Comparison of ENCODE assay signal across 14 cellular contexts in the genomic region with DNA sequence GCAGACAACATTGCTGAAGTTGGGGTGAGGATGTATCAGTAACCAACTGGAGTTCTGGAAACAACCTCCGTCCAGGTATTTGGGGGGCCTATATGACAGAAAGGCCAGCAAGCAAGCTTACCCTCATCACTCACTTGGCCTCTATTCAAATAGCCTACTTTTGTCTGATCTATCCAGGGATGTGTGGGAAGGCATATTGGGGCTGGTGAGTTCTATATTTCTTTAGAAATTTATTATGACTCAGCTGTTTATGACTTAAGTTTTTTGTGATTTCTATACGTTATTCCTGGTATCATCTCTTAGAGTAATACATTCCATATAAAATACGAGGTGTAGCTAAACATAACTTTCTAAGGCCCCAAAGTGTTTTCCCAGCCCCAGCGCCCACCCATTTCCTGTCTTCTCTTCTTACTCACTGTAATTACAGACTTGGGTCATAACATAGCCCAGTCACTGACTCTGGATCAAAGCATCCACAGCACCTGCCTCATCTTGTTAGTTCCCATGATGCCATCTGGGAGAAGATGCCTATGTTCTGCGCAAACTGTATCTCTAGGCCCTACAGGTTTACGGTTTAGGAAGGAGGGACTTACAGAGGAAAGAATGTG. TPM values are rescaled to one million over a fixed set of nuclear protein-coding genes. Genes with fewer than 3 reads are reported as not detected.
DNase-seq lines count a peak whose midpoint lies in the region; ATAC-seq lines count a peak whose summit lies in the region.
"Had no signal": no experiment of that assay in that cellular context is flagged by ENCODE, and none has a peak within 500 bp of the region (broad histone marks: within the 10 kb centered on the region; RNA-seq: fewer than 3 reads in every experiment).

No MANE protein-coding gene starts in this region.

- no peak overlapping the region for H3K4me3 Mint-ChIP-seq in activated naive CD4-positive, alpha-beta T cell treated with anti-CD3 and anti-CD28 coated beads for 36 hours
- no peak overlapping the region for H3K4me3 Mint-ChIP-seq in T-helper 2 cell treated with Interferon-gamma antibody and Interleukin-4, amounts not matched to agents 5 μg/mL and 100 μg/mL, for 36 hours
- peak overlapping the region; percentile 18 for H3K4me3 Mint-ChIP-seq in stimulated activated effector memory CD8-positive, alpha-beta T cell treated with anti-CD3 and anti-CD28 coated beads, Interleukin-12 subunit alpha, Interleukin-12 subunit beta, amount 100 ng/mL, for 72 hours

- peak; percentile 86 for ATAC-seq in stimulated activated effector memory CD8-positive, alpha-beta T cell treated with anti-CD3 and anti-CD28 coated beads, Interleukin-12 subunit alpha, Interleukin-12 subunit beta, amount 100 ng/mL, for 72 hours

- peaks cover 69% of the 10 kb centered on the region for H3K36me3 Mint-ChIP-seq in activated naive CD4-positive, alpha-beta T cell treated with anti-CD3 and anti-CD28 coated beads for 36 hours (ENCODE audit: low read depth)
- peaks cover 84% of the 10 kb centered on the region for H3K36me3 Mint-ChIP-seq in T-helper 2 cell treated with Interferon-gamma antibody and Interleukin-4, amounts not matched to agents 5 μg/mL and 100 μg/mL, for 36 hours (ENCODE audit: low read depth)
- H3K36me3 Mint-ChIP-seq in stimulated activated effector memory CD8-positive, alpha-beta T cell treated with anti-CD3 and anti-CD28 coated beads, Interleukin-12 subunit alpha, Interleukin-12 subunit beta, amount 100 ng/mL, for 72 hours, result peaks cover 100% of the 10 kb centered on the region

- no peaks in the 10 kb centered on the region for H3K9me3 Mint-ChIP-seq in activated naive CD4-positive, alpha-beta T cell treated with anti-CD3 and anti-CD28 coated beads for 36 hours
- no peaks in the 10 kb centered on the region for H3K9me3 Mint-ChIP-seq in T-helper 2 cell treated with Interferon-gamma antibody and Interleukin-4, amounts not matched to agents 5 μg/mL and 100 μg/mL, for 36 hours
- no peaks in the 10 kb centered on the region for H3K9me3 Mint-ChIP-seq in stimulated activated effector memory CD8-positive, alpha-beta T cell treated with anti-CD3 and anti-CD28 coated beads, Interleukin-12 subunit alpha, Interleukin-12 subunit beta, amount 100 ng/mL, for 72 hours

- H3K27ac Mint-ChIP-seq in activated naive CD4-positive, alpha-beta T cell treated with anti-CD3 and anti-CD28 coated beads for 36 hours, result peak overlapping the region; percentile 66
- peak overlapping the region; percentile 61 for H3K27ac Mint-ChIP-seq in T-helper 2 cell treated with Interferon-gamma antibody and Interleukin-4, amounts not matched to agents 5 μg/mL and 100 μg/mL, for 36 hours
- peak overlapping the region; percentile 84 for H3K27ac Mint-ChIP-seq in stimulated activated effector memory CD8-positive, alpha-beta T cell treated with anti-CD3 and anti-CD28 coated beads, Interleukin-12 subunit alpha, Interleukin-12 subunit beta, amount 100 ng/mL, for 72 hours

- no peak for DNase-seq in activated naive CD4-positive, alpha-beta T cell treated with anti-CD3 and anti-CD28 coated beads for 36 hours
- no peak for DNase-seq in activated naive CD4-positive, alpha-beta T cell (lab: John Stamatoyannopoulos, UW)
- DNase-seq in T-helper 2 cell treated with Interferon-gamma antibody and Interleukin-4, amounts not matched to agents 5 μg/mL and 100 μg/mL, for 36 hours (ENCODE audit: low spot score), result peak; percentile 33
- peak; percentile 42 for DNase-seq in dermis blood vessel endothelial cell
- DNase-seq in stimulated activated effector memory CD8-positive, alpha-beta T cell treated with anti-CD3 and anti-CD28 coated beads, Interleukin-12 subunit alpha, Interleukin-12 subunit beta, amount 100 ng/mL, for 72 hours (ENCODE audit: low spot score in 2 of 2), result no peak
- DNase-seq in NCI-H146 (lab: John Stamatoyannopoulos, UW), result no peak
- no peak for DNase-seq in NCI-H1092 treated with DMSO at 0.1 percent for 48 hours (lab: John Stamatoyannopoulos, UW)
- no peak for DNase-seq in pons (ENCODE audit: low spot score)
- DNase-seq: BE2C; central memory CD4-positive, alpha-beta T cell; Kasumi-1; midbrain; NCI-H2171 treated with DMSO at 0.1 percent for 48 hours; retina had no signal

- CTCF ChIA-PET in activated naive CD4-positive, alpha-beta T cell treated with anti-CD3 and anti-CD28 coated beads for 36 hours (lab: Charles Lee), result interaction anchor here (0.7 to 1.5 kb wide), 3 partner anchors 8 to 22 kb away, joined by 3 to 6 read pairs (median 4); no protein-coding TSS in a partner anchor

- peaks cover 34% of the 10 kb centered on the region for H3K4me1 Mint-ChIP-seq in activated naive CD4-positive, alpha-beta T cell treated with anti-CD3 and anti-CD28 coated beads for 36 hours (ENCODE audit: low read depth)
- H3K4me1 Mint-ChIP-seq in T-helper 2 cell treated with Interferon-gamma antibody and Interleukin-4, amounts not matched to agents 5 μg/mL and 100 μg/mL, for 36 hours (ENCODE audit: low read depth), result peaks cover 33% of the 10 kb centered on the region
- H3K4me1 Mint-ChIP-seq in stimulated activated effector memory CD8-positive, alpha-beta T cell treated with anti-CD3 and anti-CD28 coated beads, Interleukin-12 subunit alpha, Interleukin-12 subunit beta, amount 100 ng/mL, for 72 hours, result peaks cover 30% of the 10 kb centered on the region

- no peaks in the 10 kb centered on the region for H3K27me3 Mint-ChIP-seq in activated naive CD4-positive, alpha-beta T cell treated with anti-CD3 and anti-CD28 coated beads for 36 hours (ENCODE audit: low read depth)
- H3K27me3 Mint-ChIP-seq in T-helper 2 cell treated with Interferon-gamma antibody and Interleukin-4, amounts not matched to agents 5 μg/mL and 100 μg/mL, for 36 hours (ENCODE audit: low read depth), result no peaks in the 10 kb centered on the region

- intact Hi-C loops in activated naive CD4-positive, alpha-beta T cell treated with anti-CD3 and anti-CD28 coated beads for 36 hours (cut with micrococcal nuclease), result loop anchor here (1.0 to 2.0 kb wide), 2 partner anchors 15 to 16 kb away; no protein-coding TSS in a partner anchor

RNA-seq across cellular contexts. Expression of a gene that starts 18.1 kb away (rescaled TPM):
- 100 to 1,000 TPM; 367 to 385 TPM for total RNA-seq in activated naive CD4-positive, alpha-beta T cell treated with anti-CD3 and anti-CD28 coated beads for 36 hours
- total RNA-seq in dermis blood vessel endothelial cell, result 59.2 and 147 TPM in 2 replicates

Comparison
In these comparisons a context has a peak if more than half of its experiments do, and no peak if none do; other contexts are left out.
1. DNase-seq: peak in T-helper 2 cell treated with Interferon-gamma antibody and Interleukin-4, amounts not matched to agents 5 μg/mL and 100 μg/mL, for 36 hours (single experiment) and dermis blood vessel endothelial cell (single experiment); none in activated naive CD4-positive, alpha-beta T cell treated with anti-CD3 and anti-CD28 coated beads for 36 hours (single experiment), activated naive CD4-positive, alpha-beta T cell (0 of 4), stimulated activated effector memory CD8-positive, alpha-beta T cell treated with anti-CD3 and anti-CD28 coated beads, Interleukin-12 subunit alpha, Interleukin-12 subunit beta, amount 100 ng/mL, for 72 hours (0 of 2), NCI-H146 (single experiment), NCI-H1092 treated with DMSO at 0.1 percent for 48 hours (single experiment) and pons (single experiment).
2. Peak in every context shown above with its lines, with median percentiles within 50 percentile points of each other: H3K27ac Mint-ChIP-seq.